ENCODE assay signal across 14 cellular contexts in the genomic region with DNA sequence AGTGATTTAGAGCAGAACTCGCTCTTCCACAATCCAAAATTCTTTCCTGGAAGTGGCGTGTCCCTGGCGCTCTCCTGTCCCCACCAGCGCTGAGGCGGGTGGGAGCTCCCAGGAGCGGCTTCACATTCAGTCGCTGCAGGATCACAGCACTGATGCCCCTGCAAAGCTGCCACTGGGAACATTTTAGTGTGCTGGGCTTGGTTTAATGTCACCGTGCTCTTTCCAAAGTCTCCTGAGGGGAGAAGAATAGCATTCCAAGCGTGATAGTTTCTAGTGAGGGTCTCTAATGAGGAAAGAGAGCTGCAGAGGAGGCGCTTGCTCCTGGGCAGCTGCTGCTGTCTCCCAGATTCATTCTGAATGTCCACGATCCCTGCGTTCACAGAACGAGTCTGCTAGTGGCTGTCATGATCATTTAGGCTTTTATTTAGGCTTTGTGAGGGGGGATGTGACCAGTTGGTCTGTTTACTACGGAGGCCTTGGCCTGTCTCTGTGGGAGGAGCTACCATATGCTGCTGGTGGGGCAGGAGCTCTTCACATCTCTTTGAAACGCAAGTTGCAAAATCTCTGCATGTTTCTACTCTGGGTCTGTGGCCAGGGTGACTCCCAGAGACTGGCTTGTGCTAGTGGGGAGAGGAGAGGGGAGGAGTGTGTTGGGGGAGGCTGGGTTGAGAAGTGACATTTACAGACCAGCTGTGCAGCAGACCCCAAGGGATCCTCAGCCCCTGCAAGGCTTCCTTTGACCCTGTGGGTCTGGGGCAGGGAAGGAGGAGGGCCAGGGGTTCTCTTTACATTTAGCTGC. TPM values are rescaled to one million over a fixed set of nuclear protein-coding genes. Genes with fewer than 3 reads are reported as not detected.
DNase-seq lines count a peak whose midpoint lies in the region; ATAC-seq and TF ChIP-seq lines count a peak whose summit lies in the region.
"Had no signal": no experiment of that assay in that cellular context is flagged by ENCODE, and none has a peak within 500 bp of the region (broad histone marks: within the 10 kb centered on the region; RNA-seq: fewer than 3 reads in every experiment).

No MANE protein-coding gene starts in this region.

- 52% methylated on average over 15 of the region's 15 CpGs for WGBS in HUES64
- WGBS in endodermal cell (ENCODE audit: insufficient coverage in 1 of 2, insufficient read length in 1 of 2), 2 experiments, result 67 to 69% methylated on average over 6 to 15 of the region's 15 CpGs

- H3K9me3 ChIP-seq in HUES64 (ENCODE audit: insufficient read depth, low read depth, low read length), result no peaks in the 10 kb centered on the region
- H3K9me3 ChIP-seq in endodermal cell (ENCODE audit: control insufficient read depth, low read length), result peaks cover 20% of the 10 kb centered on the region
- H3K9me3 ChIP-seq in thoracic aorta, result no peaks in the 10 kb centered on the region
- H3K9me3 ChIP-seq: ascending aorta, mucosa of descending colon, suprapubic skin had no signal

- H3K36me3 ChIP-seq in HUES64 (ENCODE audit: insufficient read depth, low read length) (no peaks in the 10 kb centered on the region), endodermal cell (ENCODE audit: control insufficient read depth, insufficient read depth, low read length) (no peaks in the 10 kb centered on the region), thoracic aorta (no peaks in the 10 kb centered on the region)
- H3K36me3 ChIP-seq: ascending aorta, suprapubic skin had no signal

- H3K9me3 Mint-ChIP-seq in endodermal cell, result peaks cover 17% of the 10 kb centered on the region

- no peak for TF ChIP-seq CTCF in endodermal cell (conservative IDR thresholded peaks at IDR 0.05)
- TF ChIP-seq CTCF in thoracic aorta (IDR thresholded peaks at IDR 0.05), result no peak

- H3K4me3 Mint-ChIP-seq in endodermal cell, result peak overlapping the region; percentile 8
- H3K4me3 Mint-ChIP-seq: activated CD4-positive, alpha-beta T cell treated with anti-CD3 and anti-CD28 coated beads for 36 hours; T-helper 17 cell had no signal

- H3K36me3 Mint-ChIP-seq in endodermal cell (ENCODE audit: low read depth), result no peaks in the 10 kb centered on the region

- H3K27me3 Mint-ChIP-seq in endodermal cell (ENCODE audit: insufficient read depth), result peaks cover 78% of the 10 kb centered on the region

- no peak overlapping the region for H3K4me3 ChIP-seq in HUES64 (ENCODE audit: low read length)
- H3K4me3 ChIP-seq in endodermal cell (ENCODE audit: low read length), result no peak overlapping the region
- H3K4me3 ChIP-seq in thoracic aorta, result peak overlapping the region; percentile 1
- H3K4me3 ChIP-seq: ascending aorta, mucosa of descending colon, suprapubic skin had no signal

- H3K4me1 Mint-ChIP-seq in endodermal cell, result peaks cover 36% of the 10 kb centered on the region

- ATAC-seq in thoracic aorta (ENCODE audit: insufficient number of reproducible peaks, low FRiP score, low read depth), result no peak
- ATAC-seq: activated CD4-positive, alpha-beta T cell treated with anti-CD3 and anti-CD28 coated beads for 36 hours; mucosa of descending colon; T-helper 17 cell had no signal

- no peak overlapping the region for H3K9ac ChIP-seq in HUES64 (ENCODE audit: low read depth, low read length)
- H3K9ac ChIP-seq in endodermal cell (ENCODE audit: extremely low read depth, low read length, poor library complexity, severe bottlenecking), result no peak overlapping the region

- H3K27me3 ChIP-seq in HUES64 (ENCODE audit: insufficient read depth, low read length), result no peaks in the 10 kb centered on the region
- H3K27me3 ChIP-seq in endodermal cell (ENCODE audit: control insufficient read depth, insufficient read depth, low read length, poor library complexity, severe bottlenecking), result peaks cover 72% of the 10 kb centered on the region
- no peaks in the 10 kb centered on the region for H3K27me3 ChIP-seq in thoracic aorta (replicated peaks; ENCODE audit: insufficient read depth)
- H3K27me3 ChIP-seq: ascending aorta, suprapubic skin had no signal

- H3K4me1 ChIP-seq in HUES64 (ENCODE audit: insufficient read depth, low read length) (peaks cover 23% of the 10 kb centered on the region), endodermal cell (ENCODE audit: control insufficient read depth, insufficient read depth, low read length) (peaks cover 7% of the 10 kb centered on the region), thoracic aorta (ENCODE audit: control insufficient read depth in 1 of 2, low read depth in 2 of 2) (no peaks in the 10 kb centered on the region)
- H3K4me1 ChIP-seq: ascending aorta had no signal

- H3K27ac ChIP-seq in HUES64 (ENCODE audit: low read depth, low read length), result peak overlapping the region; percentile 3; the same call in 1 of the 2 replicates
- no peak overlapping the region for H3K27ac ChIP-seq in endodermal cell (ENCODE audit: low read depth, low read length)
- H3K27ac ChIP-seq in thoracic aorta, result no peak overlapping the region
- H3K27ac ChIP-seq: ascending aorta, suprapubic skin had no signal

- DNase-seq in endodermal cell (peak; percentile 71), left kidney (ENCODE audit: low read depth, low spot score) (peak; percentile 72), thoracic aorta (ENCODE audit: low spot score) (no peak), NCI-H510A (lab: John Stamatoyannopoulos, UW) (no peak), NCI-H446 (lab: John Stamatoyannopoulos, UW) (no peak)
- DNase-seq in stimulated activated CD4-positive, alpha-beta T cell treated with anti-CD3 and anti-CD28 coated beads, Interleukin-4, amount 100 ng/mL, for 24 hours, result no peak
- DNase-seq: activated CD4-positive, alpha-beta T cell treated with anti-CD3 and anti-CD28 coated beads for 36 hours; mucosa of descending colon; NCI-H1105 treated with DMSO at 0.1 percent for 48 hours; NCI-H446 treated with DMSO at 0.1 percent for 48 hours; T-helper 17 cell had no signal

- peak overlapping the region; percentile 56 for H3K27ac Mint-ChIP-seq in endodermal cell
- H3K27ac Mint-ChIP-seq: activated CD4-positive, alpha-beta T cell treated with anti-CD3 and anti-CD28 coated beads for 36 hours had no signal

RNA-seq across cellular contexts. Expression of a gene that starts 23.4 kb away (rescaled TPM):
- 82.4 TPM for polyA plus RNA-seq in HUES64 (2013, experiment 1 of 2)
- polyA plus RNA-seq in HUES64 (2013, experiment 2 of 2), result 82.1 TPM
- total RNA-seq in endodermal cell (10 to 100 TPM in 1 of 2 donors, 1 to 10 TPM in 1; 4.3 to 14.8 TPM), thoracic aorta (10 to 100 TPM; 56.0 to 63.9 TPM)
- polyA plus RNA-seq in endodermal cell (2013, experiment 1 of 2), result 17.4 TPM
- 10.1 TPM for polyA plus RNA-seq in endodermal cell (2013, experiment 2 of 2)

Comparison
In these comparisons a context has a peak if more than half of its experiments do, and no peak if none do; other contexts are left out.
1. DNase-seq: peak in endodermal cell (single experiment) and left kidney (single experiment); none in thoracic aorta (single experiment), stimulated activated CD4-positive, alpha-beta T cell treated with anti-CD3 and anti-CD28 coated beads, Interleukin-4, amount 100 ng/mL, for 24 hours (single experiment), NCI-H510A (single experiment) and NCI-H446 (0 of 2).